ENCODE assay signal across 2 cellular contexts in genomic region chr18:80033181-80034067, GRCh38.
TF ChIP-seq lines count a peak whose summit lies in the region.

No MANE protein-coding gene starts in this region.

TF ChIP-seq in A549, 52 proteins besides CTCF, POLR2A, EP300 and RAD21:
- TF ChIP-seq MAX (IDR thresholded peaks at IDR 0.05), result peak; percentile 81
- TF ChIP-seq MAZ (IDR thresholded peaks at IDR 0.05; ENCODE audit: borderline replicate concordance, low read depth, low read length), result no peak
- TF ChIP-seq PHF8 (IDR thresholded peaks at IDR 0.05; ENCODE audit: borderline replicate concordance, low read depth), result peak; percentile 61; the same call in 1 of the 2 replicates
- peak in 1 of 2 experiments; percentile 26; a peak in 1 of 5 replicates for TF ChIP-seq JUN (IDR thresholded peaks at IDR 0.05)
- no peak for TF ChIP-seq REST (IDR thresholded peaks at IDR 0.05)
- TF ChIP-seq E2F6 (IDR thresholded peaks at IDR 0.05; ENCODE audit: borderline replicate concordance, low read depth), result peak; percentile 35; the same call in 1 of the 2 replicates
- no peak for TF ChIP-seq HOXA7 (CRISPR knock-in tag; IDR thresholded peaks at IDR 0.05)
- no peak for TF ChIP-seq ZNF302 (CRISPR knock-in tag; IDR thresholded peaks at IDR 0.05)

TF ChIP-seq in HepG2, 621 proteins besides CTCF, POLR2A, EP300 and RAD21 (continues in another document):
- TF ChIP-seq ZNF331 (CRISPR knock-in tag; IDR thresholded peaks at IDR 0.05) (no peak), EZH2 (conservative IDR thresholded peaks at IDR 0.05; ENCODE audit: low read depth, low read length) (no peak), ZBTB8A (CRISPR knock-in tag; IDR thresholded peaks at IDR 0.05; ENCODE audit: borderline replicate concordance, low read depth) (no peak), SSRP1 (CRISPR knock-in tag; IDR thresholded peaks at IDR 0.05) (no peak), LBX2 (CRISPR knock-in tag; IDR thresholded peaks at IDR 0.05; ENCODE audit: borderline replicate concordance) (no peak), RXRA (CRISPR knock-in tag; IDR thresholded peaks at IDR 0.05) (0 out of 2 replicates have a peak, but pooled peaks have one; percentile 18), RFX3 (CRISPR knock-in tag; IDR thresholded peaks at IDR 0.05) (no peak), CSRNP2 (CRISPR knock-in tag; conservative IDR thresholded peaks at IDR 0.05; ENCODE audit: low read depth) (no peak), ZSCAN25 (CRISPR knock-in tag; IDR thresholded peaks at IDR 0.05) (peak; percentile 39; the same call in 1 of the 2 replicates), ZNF335 (CRISPR knock-in tag; IDR thresholded peaks at IDR 0.05) (no peak), ZBTB42 (CRISPR knock-in tag; IDR thresholded peaks at IDR 0.05) (no peak), MIER3 (CRISPR knock-in tag; IDR thresholded peaks at IDR 0.05; ENCODE audit: borderline replicate concordance) (no peak), KDM5A (IDR thresholded peaks at IDR 0.05; ENCODE audit: borderline replicate concordance, low read length) (no peak), IKZF1 (IDR thresholded peaks at IDR 0.05) (no peak), TP53 (CRISPR knock-in tag; conservative IDR thresholded peaks at IDR 0.05) (no peak), U2AF2 (IDR thresholded peaks at IDR 0.05; ENCODE audit: low read depth, low read length) (no peak), ZNF607 (CRISPR knock-in tag; IDR thresholded peaks at IDR 0.05; ENCODE audit: borderline replicate concordance) (0 out of 2 replicates have a peak, but pooled peaks have one; percentile 18), MLLT10 (CRISPR knock-in tag; IDR thresholded peaks at IDR 0.05) (no peak), RARA (CRISPR knock-in tag; IDR thresholded peaks at IDR 0.05) (no peak), CBX1 (IDR thresholded peaks at IDR 0.05; ENCODE audit: low read depth) (no peak), THAP11 (CRISPR knock-in tag; IDR thresholded peaks at IDR 0.05) (no peak; the same call in 1 of the 2 replicates), TBX2 (CRISPR knock-in tag; IDR thresholded peaks at IDR 0.05; ENCODE audit: borderline replicate concordance) (peak; percentile 52; the same call in 1 of the 2 replicates), RAD51 (IDR thresholded peaks at IDR 0.05; ENCODE audit: borderline replicate concordance) (no peak), ZNF569 (CRISPR knock-in tag; IDR thresholded peaks at IDR 0.05; ENCODE audit: borderline replicate concordance) (no peak), ZNF709 (CRISPR knock-in tag; IDR thresholded peaks at IDR 0.05) (peak; percentile 77), GATA4 (IDR thresholded peaks at IDR 0.05; ENCODE audit: borderline replicate concordance, low read depth) (no peak), MYPOP (CRISPR knock-in tag; IDR thresholded peaks at IDR 0.05) (no peak; the same call in 1 of the 2 replicates), HIC2 (CRISPR knock-in tag; IDR thresholded peaks at IDR 0.05; ENCODE audit: low read depth) (0 out of 2 replicates have a peak, but pooled peaks have one; percentile 40), ZNF543 (CRISPR knock-in tag; IDR thresholded peaks at IDR 0.05) (no peak), FOXP4 (CRISPR knock-in tag; IDR thresholded peaks at IDR 0.05) (no peak), ZBTB7B (CRISPR knock-in tag; IDR thresholded peaks at IDR 0.05) (peak; percentile 58; the same call in 1 of the 2 replicates), LCORL (IDR thresholded peaks at IDR 0.05) (no peak), LCORL (CRISPR knock-in tag; IDR thresholded peaks at IDR 0.05) (no peak), ZNF383 (CRISPR knock-in tag; IDR thresholded peaks at IDR 0.05; ENCODE audit: borderline replicate concordance) (no peak), SP4 (CRISPR knock-in tag; IDR thresholded peaks at IDR 0.05) (peak; percentile 18; the same call in 1 of the 2 replicates), ADNP (CRISPR knock-in tag; IDR thresholded peaks at IDR 0.05) (no peak), ERF (CRISPR knock-in tag; IDR thresholded peaks at IDR 0.05) (no peak), ZBTB20 (CRISPR knock-in tag; IDR thresholded peaks at IDR 0.05; ENCODE audit: borderline replicate concordance, low read depth) (no peak), MBNL3 (CRISPR knock-in tag; conservative IDR thresholded peaks at IDR 0.05) (no peak), BORCS8-MEF2B (CRISPR knock-in tag; IDR thresholded peaks at IDR 0.05) (no peak), RBAK (CRISPR knock-in tag; IDR thresholded peaks at IDR 0.05) (no peak), HOMEZ (CRISPR knock-in tag; IDR thresholded peaks at IDR 0.05; ENCODE audit: low read depth) (no peak), ZBTB40 (IDR thresholded peaks at IDR 0.05) (no peak), ZBTB40 (CRISPR knock-in tag; IDR thresholded peaks at IDR 0.05) (peak; percentile 66; the same call in 1 of the 2 replicates), IKZF4 (CRISPR knock-in tag; IDR thresholded peaks at IDR 0.05; ENCODE audit: borderline replicate concordance, low read depth, not compliant biosample characterization) (no peak), ZSCAN31 (CRISPR knock-in tag; IDR thresholded peaks at IDR 0.05; ENCODE audit: low read depth) (peak; percentile 75; the same call in 1 of the 2 replicates), ZNF691 (CRISPR knock-in tag; IDR thresholded peaks at IDR 0.05; ENCODE audit: borderline replicate concordance, low read depth) (no peak), ZBTB7A (CRISPR knock-in tag; IDR thresholded peaks at IDR 0.05) (no peak)
